10 cellular contexts compared by ENCODE assay signal in genomic region chr10:106836923-106837322, GRCh38.
DNase-seq lines count a peak whose midpoint lies in the region; ATAC-seq and TF ChIP-seq lines count a peak whose summit lies in the region.
"Had no signal": no experiment of that assay in that cellular context is flagged by ENCODE, and none has a peak within 500 bp of the region (broad histone marks: within the 10 kb centered on the region; RNA-seq: fewer than 3 reads in every experiment).

No MANE protein-coding gene starts in this region.

- H3K4me1 Mint-ChIP-seq in activated naive CD8-positive, alpha-beta T cell treated with anti-CD3 and anti-CD28 coated beads, Interleukin-2, amount 10 ng/mL, durations not matched to agents 7 days and 5 days, result peaks cover 10% of the 10 kb centered on the region
- H3K4me1 Mint-ChIP-seq in activated naive CD8-positive, alpha-beta T cell treated with anti-CD3 and anti-CD28 coated beads for 36 hours, result peaks cover 3% of the 10 kb centered on the region
- peaks cover 7% of the 10 kb centered on the region for H3K4me1 Mint-ChIP-seq in stimulated activated naive CD8-positive, alpha-beta T cell treated with anti-CD3 and anti-CD28 coated beads, Interleukin-15, amount 100 ng/mL, for 72 hours
- H3K4me1 Mint-ChIP-seq in endodermal cell, result peaks cover 20% of the 10 kb centered on the region

- no peak overlapping the region for H3K27ac ChIP-seq in endodermal cell (ENCODE audit: low read depth, low read length)
- H3K27ac ChIP-seq: SJSA1, upper lobe of left lung had no signal

- peaks cover 1% of the 10 kb centered on the region for H3K9me3 Mint-ChIP-seq in activated naive CD8-positive, alpha-beta T cell treated with anti-CD3 and anti-CD28 coated beads, Interleukin-2, amount 10 ng/mL, durations not matched to agents 7 days and 5 days
- no peaks in the 10 kb centered on the region for H3K9me3 Mint-ChIP-seq in activated naive CD8-positive, alpha-beta T cell treated with anti-CD3 and anti-CD28 coated beads for 36 hours
- peaks cover 8 to 12% of the 10 kb centered on the region in 2 donors for H3K9me3 Mint-ChIP-seq in stimulated activated naive CD8-positive, alpha-beta T cell treated with anti-CD3 and anti-CD28 coated beads, Interleukin-15, amount 100 ng/mL, for 72 hours
- no peaks in the 10 kb centered on the region for H3K9me3 Mint-ChIP-seq in endodermal cell

- no peak overlapping the region for H3K9ac ChIP-seq in endodermal cell (ENCODE audit: extremely low read depth, low read length, poor library complexity, severe bottlenecking)

- no peaks in the 10 kb centered on the region for H3K36me3 Mint-ChIP-seq in activated naive CD8-positive, alpha-beta T cell treated with anti-CD3 and anti-CD28 coated beads, Interleukin-2, amount 10 ng/mL, durations not matched to agents 7 days and 5 days
- no peaks in the 10 kb centered on the region for H3K36me3 Mint-ChIP-seq in activated naive CD8-positive, alpha-beta T cell treated with anti-CD3 and anti-CD28 coated beads for 36 hours
- no peaks in the 10 kb centered on the region for H3K36me3 Mint-ChIP-seq in endodermal cell (ENCODE audit: low read depth)

- peaks cover 2% of the 10 kb centered on the region for H3K4me1 ChIP-seq in endodermal cell (ENCODE audit: control insufficient read depth, insufficient read depth, low read length)
- H3K4me1 ChIP-seq: SJSA1, upper lobe of left lung had no signal

- no peak for DNase-seq in activated naive CD8-positive, alpha-beta T cell treated with anti-CD3 and anti-CD28 coated beads, Interleukin-2, amount 10 ng/mL, durations not matched to agents 7 days and 5 days
- no peak for DNase-seq in activated naive CD8-positive, alpha-beta T cell treated with anti-CD3 and anti-CD28 coated beads for 36 hours
- DNase-seq in OCI-M1 (lab: John Stamatoyannopoulos, UW) (peak; percentile 83), NCI-H2227 treated with DMSO at 0.1 percent for 48 hours (lab: John Stamatoyannopoulos, UW) (no peak), endodermal cell (no peak)
- DNase-seq in stimulated activated naive CD8-positive, alpha-beta T cell treated with anti-CD3 and anti-CD28 coated beads, Interleukin-15, amount 100 ng/mL, for 72 hours, result no peak
- DNase-seq in stimulated activated CD4-positive, alpha-beta T cell treated with anti-CD3 and anti-CD28 coated beads, Interleukin-15, amount 100 ng/mL, for 24 hours, result no peak
- DNase-seq: upper lobe of left lung had no signal

- H3K27me3 ChIP-seq in endodermal cell (ENCODE audit: control insufficient read depth, insufficient read depth, low read length, poor library complexity, severe bottlenecking), result no peaks in the 10 kb centered on the region
- H3K27me3 ChIP-seq: SJSA1, upper lobe of left lung had no signal

- H3K4me3 Mint-ChIP-seq in activated naive CD8-positive, alpha-beta T cell treated with anti-CD3 and anti-CD28 coated beads, Interleukin-2, amount 10 ng/mL, durations not matched to agents 7 days and 5 days, result peak overlapping the region; percentile 57
- no peak overlapping the region for H3K4me3 Mint-ChIP-seq in activated naive CD8-positive, alpha-beta T cell treated with anti-CD3 and anti-CD28 coated beads for 36 hours
- H3K4me3 Mint-ChIP-seq in stimulated activated naive CD8-positive, alpha-beta T cell treated with anti-CD3 and anti-CD28 coated beads, Interleukin-15, amount 100 ng/mL, for 72 hours, result no peak overlapping the region
- no peak overlapping the region for H3K4me3 Mint-ChIP-seq in endodermal cell

- H3K27me3 Mint-ChIP-seq in activated naive CD8-positive, alpha-beta T cell treated with anti-CD3 and anti-CD28 coated beads, Interleukin-2, amount 10 ng/mL, durations not matched to agents 7 days and 5 days, result no peaks in the 10 kb centered on the region
- no peaks in the 10 kb centered on the region for H3K27me3 Mint-ChIP-seq in activated naive CD8-positive, alpha-beta T cell treated with anti-CD3 and anti-CD28 coated beads for 36 hours
- no peaks in the 10 kb centered on the region for H3K27me3 Mint-ChIP-seq in stimulated activated naive CD8-positive, alpha-beta T cell treated with anti-CD3 and anti-CD28 coated beads, Interleukin-15, amount 100 ng/mL, for 72 hours
- no peaks in the 10 kb centered on the region for H3K27me3 Mint-ChIP-seq in endodermal cell (ENCODE audit: insufficient read depth)

- H3K4me3 ChIP-seq in endodermal cell (ENCODE audit: low read length), result no peak overlapping the region
- H3K4me3 ChIP-seq: SJSA1, upper lobe of left lung had no signal

- H3K36me3 ChIP-seq in endodermal cell (ENCODE audit: control insufficient read depth, insufficient read depth, low read length), result peaks cover 3% of the 10 kb centered on the region
- H3K36me3 ChIP-seq: SJSA1, upper lobe of left lung had no signal

- peak overlapping the region; percentile 76 for H3K27ac Mint-ChIP-seq in activated naive CD8-positive, alpha-beta T cell treated with anti-CD3 and anti-CD28 coated beads, Interleukin-2, amount 10 ng/mL, durations not matched to agents 7 days and 5 days
- no peak overlapping the region for H3K27ac Mint-ChIP-seq in activated naive CD8-positive, alpha-beta T cell treated with anti-CD3 and anti-CD28 coated beads for 36 hours
- no peak overlapping the region for H3K27ac Mint-ChIP-seq in stimulated activated naive CD8-positive, alpha-beta T cell treated with anti-CD3 and anti-CD28 coated beads, Interleukin-15, amount 100 ng/mL, for 72 hours
- no peak overlapping the region for H3K27ac Mint-ChIP-seq in endodermal cell

- H3K9me3 ChIP-seq in endodermal cell (ENCODE audit: control insufficient read depth, low read length), result no peaks in the 10 kb centered on the region
- H3K9me3 ChIP-seq: upper lobe of left lung had no signal

- WGBS in endodermal cell (ENCODE audit: insufficient coverage in 1 of 2, insufficient read length in 1 of 2), 2 experiments, result 84 to 100% methylated on average over 1 of the region's 1 CpG

- POLR2A ChIA-PET in activated naive CD8-positive, alpha-beta T cell treated with anti-CD3 and anti-CD28 coated beads, Interleukin-2, amount 10 ng/mL, durations not matched to agents 7 days and 5 days (lab: Charles Lee), result no interaction called here

- peak; percentile 87 for ATAC-seq in activated naive CD8-positive, alpha-beta T cell treated with anti-CD3 and anti-CD28 coated beads, Interleukin-2, amount 10 ng/mL, durations not matched to agents 7 days and 5 days (ENCODE audit: low read depth)
- ATAC-seq in HG02981 (IDR thresholded peaks at IDR 0.05; ENCODE audit: unreplicated experiment), result peak; percentile 96
- ATAC-seq in stimulated activated naive CD8-positive, alpha-beta T cell treated with anti-CD3 and anti-CD28 coated beads, Interleukin-15, amount 100 ng/mL, for 72 hours, result peak; percentile 78

- no peak for TF ChIP-seq CTCF in endodermal cell (conservative IDR thresholded peaks at IDR 0.05)
